In genomic region chr1:204102719-204103118, GRCh38 we compare ENCODE assay signal across 11 cellular contexts. TPM values are rescaled to one million over a fixed set of nuclear protein-coding genes. Genes with fewer than 3 reads are reported as not detected.
DNase-seq lines count a peak whose midpoint lies in the region; ATAC-seq, FAIRE-seq and TF ChIP-seq lines count a peak whose summit lies in the region.
"Had no signal": no experiment of that assay in that cellular context is flagged by ENCODE, and none has a peak within 500 bp of the region (broad histone marks: within the 10 kb centered on the region; RNA-seq: fewer than 3 reads in every experiment).

No MANE protein-coding gene starts in this region.

- DNase-seq in CD4-positive, alpha-beta memory T cell, result no peak
- DNase-seq in M059J (ENCODE audit: low read depth) (peak; percentile 79), naive B cell (no peak), NCI-H748 (lab: John Stamatoyannopoulos, UW; ENCODE audit: unreplicated experiment) (no peak), A673 (ENCODE audit: low spot score) (no peak), H7 (no peak), RCC 7860 (ENCODE audit: low spot score) (no peak)
- no peak for DNase-seq in activated naive CD8-positive, alpha-beta T cell treated with anti-CD3 and anti-CD28 coated beads, Interleukin-2, amount 10 ng/mL, durations not matched to agents 7 days and 5 days
- DNase-seq: head of caudate nucleus, retina had no signal

- intact Hi-C loops in CD4-positive, alpha-beta memory T cell (cut with micrococcal nuclease), result loop anchor here (2.0 kb wide), 1 partner anchor 30 kb away; the partner anchor contains the start of gene SOX13
- intact Hi-C loops in A673 (cut with micrococcal nuclease; ENCODE audit: unreplicated experiment), result no loop called here

- no TSS peak for BruUV-seq in A673 (replicated peaks; lab: Mats Ljungman, UMichigan)

- no peak for FAIRE-seq in RCC 7860 (lab: Jason Lieb, UNC)

- POLR2A ChIA-PET in CD4-positive, alpha-beta memory T cell (lab: Charles Lee; ENCODE audit: partially characterized antibody), result interaction anchor here (2.3 kb wide), 1 partner anchor 29 kb away, joined by 9 read pairs; no protein-coding TSS in a partner anchor
- POLR2A ChIA-PET in activated naive CD8-positive, alpha-beta T cell treated with anti-CD3 and anti-CD28 coated beads, Interleukin-2, amount 10 ng/mL, durations not matched to agents 7 days and 5 days (lab: Charles Lee), result no interaction called here
- POLR2A ChIA-PET in A673 (lab: Charles Lee; ENCODE audit: low non-redundant PET), result no interaction called here

- CTCF ChIA-PET in CD4-positive, alpha-beta memory T cell (lab: Charles Lee; ENCODE audit: partially characterized antibody), result interaction anchor here (0.6 kb wide), 1 partner anchor 765 kb away, joined by 3 read pairs; no protein-coding TSS in a partner anchor
- CTCF ChIA-PET in A673 (lab: Charles Lee), result no interaction called here

- peak overlapping the region in 7 of 8 donors; percentile 64 to 88 (median 71) for H3K4me3 Mint-ChIP-seq in CD4-positive, alpha-beta memory T cell
- peak overlapping the region; percentile 57 for H3K4me3 Mint-ChIP-seq in activated naive CD8-positive, alpha-beta T cell treated with anti-CD3 and anti-CD28 coated beads, Interleukin-2, amount 10 ng/mL, durations not matched to agents 7 days and 5 days
- peak overlapping the region in 5 of 8 donors; percentile 51 to 80 (median 57) for H3K4me3 Mint-ChIP-seq in naive B cell

- H3K9me3 Mint-ChIP-seq in CD4-positive, alpha-beta memory T cell, result no peaks in the 10 kb centered on the region
- no peaks in the 10 kb centered on the region for H3K9me3 Mint-ChIP-seq in activated naive CD8-positive, alpha-beta T cell treated with anti-CD3 and anti-CD28 coated beads, Interleukin-2, amount 10 ng/mL, durations not matched to agents 7 days and 5 days
- no peaks in the 10 kb centered on the region for H3K9me3 Mint-ChIP-seq in naive B cell

- H3K4me1 ChIP-seq in CD4-positive, alpha-beta memory T cell (ENCODE audit: insufficient read depth, low read length), result peaks cover 39% of the 10 kb centered on the region
- H3K4me1 ChIP-seq in A673 (ENCODE audit: insufficient read depth, low read length, poor library complexity, severe bottlenecking), result peaks cover 16% of the 10 kb centered on the region

- no peaks in the 10 kb centered on the region for H3K36me3 Mint-ChIP-seq in CD4-positive, alpha-beta memory T cell
- H3K36me3 Mint-ChIP-seq in activated naive CD8-positive, alpha-beta T cell treated with anti-CD3 and anti-CD28 coated beads, Interleukin-2, amount 10 ng/mL, durations not matched to agents 7 days and 5 days, result no peaks in the 10 kb centered on the region
- no peaks in the 10 kb centered on the region for H3K36me3 Mint-ChIP-seq in naive B cell

- H3K27me3 ChIP-seq in CD4-positive, alpha-beta memory T cell (ENCODE audit: insufficient read depth, low read length), result no peaks in the 10 kb centered on the region
- no peaks in the 10 kb centered on the region for H3K27me3 ChIP-seq in A673 (replicated peaks; ENCODE audit: insufficient read depth, low read depth, low read length, poor library complexity)
- no peaks in the 10 kb centered on the region for H3K27me3 ChIP-seq in H7 (ENCODE audit: control insufficient read depth, insufficient read depth, low read length)
- H3K27me3 ChIP-seq: Peyer's patch had no signal

- peaks cover 22 to 71% (median 35%) of the 10 kb centered on the region in 4 donors for H3K4me1 Mint-ChIP-seq in CD4-positive, alpha-beta memory T cell
- peaks cover 19% of the 10 kb centered on the region for H3K4me1 Mint-ChIP-seq in activated naive CD8-positive, alpha-beta T cell treated with anti-CD3 and anti-CD28 coated beads, Interleukin-2, amount 10 ng/mL, durations not matched to agents 7 days and 5 days
- H3K4me1 Mint-ChIP-seq in naive B cell, result peaks cover 28 to 36% (median 31%) of the 10 kb centered on the region in 3 donors

- no peak overlapping the region for H3K4me3 ChIP-seq in CD4-positive, alpha-beta memory T cell (ENCODE audit: low read length in 2 of 2)
- H3K4me3 ChIP-seq in A673 (ENCODE audit: low read depth, low read length, poor library complexity, severe bottlenecking) (no peak overlapping the region), H7 (ENCODE audit: insufficient read depth, low read depth, low read length) (no peak overlapping the region)
- H3K4me3 ChIP-seq: Peyer's patch had no signal

- H3K36me3 ChIP-seq in CD4-positive, alpha-beta memory T cell (ENCODE audit: insufficient read depth, low read length), result no peaks in the 10 kb centered on the region
- H3K36me3 ChIP-seq in A673 (ENCODE audit: insufficient read depth, low read length, poor library complexity, severe bottlenecking) (no peaks in the 10 kb centered on the region), H7 (replicated peaks; ENCODE audit: control insufficient read depth, insufficient read depth, low read length) (no peaks in the 10 kb centered on the region)
- H3K36me3 ChIP-seq: Peyer's patch had no signal

- H3K27me3 Mint-ChIP-seq in CD4-positive, alpha-beta memory T cell, result no peaks in the 10 kb centered on the region
- H3K27me3 Mint-ChIP-seq in activated naive CD8-positive, alpha-beta T cell treated with anti-CD3 and anti-CD28 coated beads, Interleukin-2, amount 10 ng/mL, durations not matched to agents 7 days and 5 days, result no peaks in the 10 kb centered on the region
- H3K27me3 Mint-ChIP-seq in naive B cell, result peaks cover 0 to 15% (median 11%) of the 10 kb centered on the region in 3 donors

- no peak overlapping the region for H3K27ac ChIP-seq in CD4-positive, alpha-beta memory T cell (ENCODE audit: low read depth, low read length)
- no peak overlapping the region for H3K27ac ChIP-seq in A673 (ENCODE audit: low read depth, low read length, poor library complexity, severe bottlenecking)

- ATAC-seq in activated naive CD8-positive, alpha-beta T cell treated with anti-CD3 and anti-CD28 coated beads, Interleukin-2, amount 10 ng/mL, durations not matched to agents 7 days and 5 days (ENCODE audit: low read depth), result peak; percentile 23
- ATAC-seq in naive B cell (ENCODE audit: low read depth in 2 of 2), result peak in 1 of 2 donors; percentile 43

- peak overlapping the region; percentile 78 to 94 (median 86) for H3K27ac Mint-ChIP-seq in CD4-positive, alpha-beta memory T cell
- peak overlapping the region; percentile 40 for H3K27ac Mint-ChIP-seq in activated naive CD8-positive, alpha-beta T cell treated with anti-CD3 and anti-CD28 coated beads, Interleukin-2, amount 10 ng/mL, durations not matched to agents 7 days and 5 days
- peak overlapping the region in 3 of 6 donors; percentile 17 to 73 (median 61) for H3K27ac Mint-ChIP-seq in naive B cell

- H3K9me3 ChIP-seq in CD4-positive, alpha-beta memory T cell (ENCODE audit: control insufficient read depth in 1 of 2, low read length in 2 of 2), result no peaks in the 10 kb centered on the region
- H3K9me3 ChIP-seq in A673 (ENCODE audit: low read depth, low read length, poor library complexity, severe bottlenecking), result no peaks in the 10 kb centered on the region
- H3K9me3 ChIP-seq: Peyer's patch had no signal

- TF ChIP-seq CTCF in A673 (conservative IDR thresholded peaks at IDR 0.05; ENCODE audit: low read depth, low read length), result no peak

RNA-seq across cellular contexts. Expression of gene SOX13, which starts 29.8 kb away (rescaled TPM):
- 10 to 100 TPM in 1 of 2 experiments, 1 to 10 TPM in 1; 9.1 to 12.0 TPM for total RNA-seq in CD4-positive, alpha-beta memory T cell
- 1 to 10 TPM in 1 of 2 donors, under 1 TPM in 1; 0.94 to 2.8 TPM for polyA plus RNA-seq in CD4-positive, alpha-beta memory T cell
- 6.9 and 12.6 TPM in 2 replicates for total RNA-seq in M059J (2014; rRNA removed; shearing (Covaris generic))
- 1 to 10 TPM; 3.9 to 4.0 TPM for total RNA-seq in activated naive CD8-positive, alpha-beta T cell treated with anti-CD3 and anti-CD28 coated beads, Interleukin-2, amount 10 ng/mL, durations not matched to agents 7 days and 5 days
- not detected for polyA plus RNA-seq in naive B cell (ENCODE audit: low read depth in 6 of 6)
- total RNA-seq in A673 (2021), result 9.4 and 11.5 TPM in 2 replicates
- total RNA-seq in H7 (2014; rRNA removed; shearing (Covaris generic)), result 94.4 and 120 TPM in 2 replicates

RNA-seq across cellular contexts. Expression of gene ETNK2, which starts 49.1 kb away (rescaled TPM):
- total RNA-seq in CD4-positive, alpha-beta memory T cell, result 1 to 10 TPM; 3.2 to 3.8 TPM
- polyA plus RNA-seq in CD4-positive, alpha-beta memory T cell, result 1 to 10 TPM; 3.3 to 3.9 TPM
- total RNA-seq in M059J (2014; rRNA removed; shearing (Covaris generic)), result 33.9 and 36.4 TPM in 2 replicates
- total RNA-seq in activated naive CD8-positive, alpha-beta T cell treated with anti-CD3 and anti-CD28 coated beads, Interleukin-2, amount 10 ng/mL, durations not matched to agents 7 days and 5 days, result 1 to 10 TPM in 1 of 2 experiments, under 1 TPM in 1; 0.75 to 1.5 TPM
- under 1 TPM in 4 of 6 donors, not detected in 2; 0.18 to 0.99 (median 0.35) TPM for polyA plus RNA-seq in naive B cell (ENCODE audit: low read depth in 6 of 6)
- total RNA-seq in A673 (2021), result 7.3 and 8.3 TPM in 2 replicates
- 44.3 and 57.7 TPM in 2 replicates for total RNA-seq in H7 (2014; rRNA removed; shearing (Covaris generic))
